ENCODE assay signal across 16 cellular contexts in genomic region chr2:862356-862687, GRCh38.
A peak's percentile ranks its signal among the peaks of the same experiment; 100 is the strongest.
DNase-seq lines count a peak whose midpoint lies in the region; ATAC-seq, FAIRE-seq and TF ChIP-seq lines count a peak whose summit lies in the region.
"Had no signal": no experiment of that assay in that cellular context is flagged by ENCODE, and none has a peak within 500 bp of the region (broad histone marks: within the 10 kb centered on the region; RNA-seq: fewer than 3 reads in every experiment).

No MANE protein-coding gene starts in this region.

- H3K27me3 ChIP-seq in DND-41 (ENCODE audit: insufficient read depth, low read length, poor library complexity) (no peaks in the 10 kb centered on the region), H1 (replicated peaks in 1 of 4; ENCODE audit: control insufficient read depth in 3 of 4, extremely low read depth in 1 of 4, insufficient read depth in 3 of 4, low read length in 3 of 4) (no peaks in the 10 kb centered on the region), vagina (no peaks in the 10 kb centered on the region)
- H3K27me3 ChIP-seq: BE2C had no signal

- H2BK12ac ChIP-seq in H1 (ENCODE audit: low read depth, low read length), result 0 out of 2 replicates have a peak overlapping the region, but pooled peaks have one; percentile 39

- H3K27me3 Mint-ChIP-seq in nephron progenitor cell (ENCODE audit: low read depth, poor library complexity), result peaks cover 20% of the 10 kb centered on the region

- H3K56ac ChIP-seq in H1 (replicated peaks; ENCODE audit: insufficient read length, low read depth, low read length), result no peak overlapping the region

- H2BK120ac ChIP-seq in H1 (replicated peaks; ENCODE audit: low read depth, low read length), result no peak overlapping the region

- H3K4me3 ChIP-seq in DND-41 (ENCODE audit: low read depth in 1 of 2, low read length in 2 of 2) (no peak overlapping the region), H1 (ENCODE audit: extremely low read depth in 1 of 4, insufficient read depth in 2 of 4, low read depth in 3 of 4, low read length in 4 of 4) (no peak overlapping the region), vagina (no peak overlapping the region)
- H3K4me3 ChIP-seq: A549, HAP-1 had no signal

- H3K36me3 ChIP-seq in DND-41 (ENCODE audit: insufficient read depth, low read length) (peaks cover 33% of the 10 kb centered on the region), H1 (ENCODE audit: control insufficient read depth in 2 of 4, insufficient read depth in 4 of 4, low read length in 3 of 4) (no peaks in the 10 kb centered on the region), vagina (no peaks in the 10 kb centered on the region)
- H3K36me3 ChIP-seq: BE2C, HAP-1 had no signal

- H3K23ac ChIP-seq in H1 (ENCODE audit: insufficient read length), result no peak overlapping the region

- TF ChIP-seq POLR2A in H1 (IDR thresholded peaks at IDR 0.05; ENCODE audit: control extremely low read depth in 1 of 2, low read depth in 2 of 2, low read length in 2 of 2) (no peak), vagina (IDR thresholded peaks at IDR 0.05) (no peak)

- H3K4me1 ChIP-seq in DND-41 (ENCODE audit: insufficient read depth, low read length), result peaks cover 34% of the 10 kb centered on the region
- peaks cover 0 to 9% (median 3%) of the 10 kb centered on the region in 4 experiments; a peak in 5 of 7 replicates for H3K4me1 ChIP-seq in H1 (replicated peaks in 1 of 4; ENCODE audit: control insufficient read depth in 3 of 4, insufficient read depth in 4 of 4, low read length in 3 of 4)
- H3K4me1 ChIP-seq in vagina, result no peaks in the 10 kb centered on the region
- H3K4me1 ChIP-seq: A549, BE2C, Caco-2, HAP-1 had no signal

- H3K9ac ChIP-seq in DND-41 (ENCODE audit: low read depth, low read length) (no peak overlapping the region), H1 (replicated peaks in 1 of 4; ENCODE audit: extremely low read depth in 1 of 4, low read depth in 3 of 4, low read length in 3 of 4) (no peak overlapping the region)

- 0 out of 2 replicates have a peak overlapping the region, but pooled peaks have one; percentile 46 for H2BK15ac ChIP-seq in H1 (ENCODE audit: low read length)

- intact Hi-C loops in vagina (cut with DNase I), result no loop called here

- H3K4me2 ChIP-seq in DND-41 (ENCODE audit: insufficient read depth, low read length) (no peak overlapping the region), H1 (ENCODE audit: insufficient read depth in 1 of 2, low read depth in 2 of 2, low read length in 2 of 2) (no peak overlapping the region)
- H3K4me2 ChIP-seq: A549 had no signal

- no peak overlapping the region for H4K5ac ChIP-seq in H1 (ENCODE audit: insufficient read length, low read depth, low read length)

- FAIRE-seq in H1 (lab: Jason Lieb, UNC), result no peak
- FAIRE-seq: A549, GM19239 had no signal

- no peak overlapping the region for H3K14ac ChIP-seq in H1 (ENCODE audit: insufficient read length)

- no peak for TF ChIP-seq RAD21 in H1 (IDR thresholded peaks at IDR 0.05 in 1 of 2, conservative IDR thresholded peaks at IDR 0.05 in 1 of 2; ENCODE audit: low read depth in 2 of 2, low read length in 2 of 2)

- H3K79me2 ChIP-seq in DND-41 (ENCODE audit: insufficient read depth, low read length), result peaks cover 35% of the 10 kb centered on the region
- H3K79me2 ChIP-seq in H1 (ENCODE audit: control insufficient read depth in 1 of 2, insufficient read depth in 2 of 2, low read length in 2 of 2), result no peaks in the 10 kb centered on the region

- H3K4me1 Mint-ChIP-seq in nephron progenitor cell, result peaks cover 80% of the 10 kb centered on the region
- H3K4me1 Mint-ChIP-seq: CD8-positive, alpha-beta memory T cell had no signal

- POLR2A ChIA-PET in H1 (lab: Charles Lee; ENCODE audit: partially characterized antibody), result no interaction called here

- H3K79me1 ChIP-seq in H1 (ENCODE audit: low read depth, low read length), result no peaks in the 10 kb centered on the region

- DNase-seq in DND-41 (no peak), H1 (ENCODE audit: low read depth in 1 of 2, low spot score in 2 of 2) (no peak), nephron progenitor cell (no peak), vagina (ENCODE audit: extremely low spot score in 2 of 2) (peak; percentile 69 to 77), HuH-7 (ENCODE audit: low spot score) (no peak)
- no peak for DNase-seq in activated naive CD4-positive, alpha-beta T cell (lab: John Stamatoyannopoulos, UW)
- DNase-seq: BE2C; Caco-2; CD8-positive, alpha-beta memory T cell; GF-D8; GOT3 had no signal

- H3K23me2 ChIP-seq in H1 (ENCODE audit: low read depth, low read length), result no peaks in the 10 kb centered on the region

- WGBS in H1 (ENCODE audit: extremely low coverage in 1 of 2, insufficient coverage in 1 of 2, insufficient read length in 1 of 2, insufficient replicate concordance in 2 of 2, low coverage in 1 of 2, low lambda C conversion rate in 2 of 2, missing lambda C conversion rate in 1 of 2), 2 experiments, result 76% methylated on average over 17 of the region's 17 CpGs; no CpG with 5 or more reads in 1 of the 2 experiments

- H2AK5ac ChIP-seq in H1 (ENCODE audit: low read depth, low read length), result no peak overlapping the region

- no peak for TF ChIP-seq EP300 in H1 (IDR thresholded peaks at IDR 0.05; ENCODE audit: borderline replicate concordance in 1 of 2, low read depth in 2 of 2, low read length in 2 of 2)

- H3K9me3 Mint-ChIP-seq in nephron progenitor cell, result no peaks in the 10 kb centered on the region
- H3K9me3 Mint-ChIP-seq: CD8-positive, alpha-beta memory T cell had no signal

- no peak overlapping the region for H3K18ac ChIP-seq in H1 (ENCODE audit: extremely low read depth, low read length)

- H2BK20ac ChIP-seq in H1 (ENCODE audit: low read length), result no peak overlapping the region

- H4K8ac ChIP-seq in H1 (ENCODE audit: extremely low read depth, insufficient read depth, low read length), result no peak overlapping the region

- H4K91ac ChIP-seq in H1 (replicated peaks; ENCODE audit: insufficient read length, low read length), result no peak overlapping the region

- H3K27ac Mint-ChIP-seq in nephron progenitor cell, result no peak overlapping the region

- no peaks in the 10 kb centered on the region for H4K20me1 ChIP-seq in DND-41 (ENCODE audit: insufficient read depth, low read length)
- H4K20me1 ChIP-seq in H1 (replicated peaks in 1 of 2; ENCODE audit: control insufficient read depth in 1 of 2, insufficient read depth in 2 of 2, low read length in 2 of 2), result peaks cover 0 to 2% of the 10 kb centered on the region in 2 experiments

- peak overlapping the region; percentile 9; the same call in 1 of the 2 replicates for H3K27ac ChIP-seq in DND-41 (ENCODE audit: low read length)
- H3K27ac ChIP-seq in H1 (ENCODE audit: low read depth, low read length), result no peak overlapping the region
- no peak overlapping the region for H3K27ac ChIP-seq in vagina
- H3K27ac ChIP-seq: A549, HL-60 had no signal

- TF ChIP-seq CTCF in DND-41 (IDR thresholded peaks at IDR 0.05; ENCODE audit: borderline replicate concordance, extremely low read depth, low read length, poor library complexity, severe bottlenecking) (no peak), H1 (IDR thresholded peaks at IDR 0.05; ENCODE audit: control extremely low read depth in 1 of 3, insufficient read depth in 1 of 3, low read depth in 1 of 3, low read length in 3 of 3) (no peak), nephron progenitor cell (IDR thresholded peaks at IDR 0.05) (no peak), vagina (IDR thresholded peaks at IDR 0.05) (no peak)

- H3K36me3 Mint-ChIP-seq in nephron progenitor cell (ENCODE audit: low read depth), result no peaks in the 10 kb centered on the region
- H3K36me3 Mint-ChIP-seq: CD8-positive, alpha-beta memory T cell had no signal

- CTCF ChIA-PET in H1 (lab: Charles Lee; ENCODE audit: partially characterized antibody), result interaction anchor here (0.6 to 1.1 kb wide), 3 partner anchors 10 to 41 kb away, joined by 3 read pairs; no protein-coding TSS in a partner anchor

- no peak overlapping the region for H3K4ac ChIP-seq in H1 (replicated peaks; ENCODE audit: insufficient read length, low read depth, low read length)

- H3K9me3 ChIP-seq in DND-41 (ENCODE audit: insufficient read depth, low read length, severe bottlenecking), result no peaks in the 10 kb centered on the region
- no peaks in the 10 kb centered on the region for H3K9me3 ChIP-seq in H1 (ENCODE audit: insufficient read depth in 2 of 2, low read depth in 1 of 2, low read length in 1 of 2)
- no peaks in the 10 kb centered on the region for H3K9me3 ChIP-seq in vagina
- H3K9me3 ChIP-seq: A549, BE2C, Caco-2, HAP-1 had no signal

- ATAC-seq in DND-41 (ENCODE audit: insufficient read depth, low read depth) (no peak), HG03432 (IDR thresholded peaks at IDR 0.05; ENCODE audit: unreplicated experiment) (no peak)
- ATAC-seq: A549 had no signal

- H2AFZ ChIP-seq in DND-41 (ENCODE audit: low read depth, low read length) (no peak overlapping the region), H1 (ENCODE audit: low read length) (no peak overlapping the region)

- H3K4me3 Mint-ChIP-seq in nephron progenitor cell, result peak overlapping the region; percentile 54
- H3K4me3 Mint-ChIP-seq: CD8-positive, alpha-beta memory T cell had no signal

- H2BK5ac ChIP-seq in H1 (ENCODE audit: low read depth, low read length), result no peak overlapping the region

TF ChIP-seq in H1, 55 proteins besides CTCF, POLR2A, EP300 and RAD21:
- no peak for TF ChIP-seq ASH2L (IDR thresholded peaks at IDR 0.05; ENCODE audit: low read length)

Comparison
In these comparisons a context has a peak if more than half of its experiments do, and no peak if none do; other contexts are left out.
1. DNase-seq: peak in vagina (2 of 2); none in DND-41 (single experiment), H1 (0 of 2), nephron progenitor cell (single experiment), HuH-7 (single experiment) and activated naive CD4-positive, alpha-beta T cell (0 of 4).